In genomic region chr12:120197542-120197887, GRCh38 we compare ENCODE assay signal across 14 cellular contexts. TPM values are rescaled to one million over a fixed set of nuclear protein-coding genes. Genes with fewer than 3 reads are reported as not detected.
DNase-seq lines count a peak whose midpoint lies in the region; ATAC-seq and TF ChIP-seq lines count a peak whose summit lies in the region.
"Had no signal": no experiment of that assay in that cellular context is flagged by ENCODE, and none has a peak within 500 bp of the region (broad histone marks: within the 10 kb centered on the region; RNA-seq: fewer than 3 reads in every experiment).

No MANE protein-coding gene starts in this region.

- H3K27me3 Mint-ChIP-seq in activated naive CD4-positive, alpha-beta T cell treated with anti-CD3 and anti-CD28 coated beads, Interleukin-2, amount 50 U/mL, for 24 hours, result no peaks in the 10 kb centered on the region
- H3K27me3 Mint-ChIP-seq: activated naive CD8-positive, alpha-beta T cell treated with anti-CD3 and anti-CD28 coated beads, Interleukin-2, amount 10 ng/mL, durations not matched to agents 7 days and 5 days; memory B cell had no signal

- peak overlapping the region; percentile 98 for H3K4me3 Mint-ChIP-seq in activated naive CD4-positive, alpha-beta T cell treated with anti-CD3 and anti-CD28 coated beads, Interleukin-2, amount 50 U/mL, for 24 hours
- H3K4me3 Mint-ChIP-seq in stimulated activated effector memory CD8-positive, alpha-beta T cell treated with anti-CD3 and anti-CD28 coated beads, Interleukin-12 subunit alpha, Interleukin-12 subunit beta, amount 100 ng/mL, for 72 hours, result peak overlapping the region; percentile 92
- H3K4me3 Mint-ChIP-seq: memory B cell had no signal

- no peak for ATAC-seq in stimulated activated effector memory CD8-positive, alpha-beta T cell treated with anti-CD3 and anti-CD28 coated beads, Interleukin-12 subunit alpha, Interleukin-12 subunit beta, amount 100 ng/mL, for 72 hours
- no peak for ATAC-seq in mucosa of descending colon
- ATAC-seq: activated CD4-positive, CD25-positive, alpha-beta regulatory T cell treated with anti-CD3 and anti-CD28 coated beads, Interleukin-2, amount 50 U/mL, for 24 hours had no signal

- peaks cover 42% of the 10 kb centered on the region for H3K36me3 ChIP-seq in adipocyte (ENCODE audit: control insufficient read depth, insufficient read depth, low read length, severe bottlenecking)
- H3K36me3 ChIP-seq in mucosa of descending colon (ENCODE audit: low read depth), result peaks cover 13% of the 10 kb centered on the region
- H3K36me3 ChIP-seq: ovary had no signal

- H3K9me3 Mint-ChIP-seq in activated naive CD4-positive, alpha-beta T cell treated with anti-CD3 and anti-CD28 coated beads, Interleukin-2, amount 50 U/mL, for 24 hours, result no peaks in the 10 kb centered on the region
- H3K9me3 Mint-ChIP-seq in stimulated activated effector memory CD8-positive, alpha-beta T cell treated with anti-CD3 and anti-CD28 coated beads, Interleukin-12 subunit alpha, Interleukin-12 subunit beta, amount 100 ng/mL, for 72 hours, result no peaks in the 10 kb centered on the region
- H3K9me3 Mint-ChIP-seq: activated naive CD8-positive, alpha-beta T cell treated with anti-CD3 and anti-CD28 coated beads, Interleukin-2, amount 10 ng/mL, durations not matched to agents 7 days and 5 days; memory B cell had no signal

- peaks cover 41% of the 10 kb centered on the region for H3K36me3 Mint-ChIP-seq in activated naive CD4-positive, alpha-beta T cell treated with anti-CD3 and anti-CD28 coated beads, Interleukin-2, amount 50 U/mL, for 24 hours
- H3K36me3 Mint-ChIP-seq in stimulated activated effector memory CD8-positive, alpha-beta T cell treated with anti-CD3 and anti-CD28 coated beads, Interleukin-12 subunit alpha, Interleukin-12 subunit beta, amount 100 ng/mL, for 72 hours, result peaks cover 84% of the 10 kb centered on the region

- peaks cover 55% of the 10 kb centered on the region for H3K4me1 ChIP-seq in adipocyte (ENCODE audit: control insufficient read depth, insufficient read depth, low read length)
- H3K4me1 ChIP-seq in mucosa of descending colon (ENCODE audit: low read depth), result peaks cover 46% of the 10 kb centered on the region

- no peak for DNase-seq in activated naive CD4-positive, alpha-beta T cell treated with anti-CD3 and anti-CD28 coated beads, Interleukin-2, amount 50 U/mL, for 16 hours
- no peak for DNase-seq in NB4 (ENCODE audit: low read depth)
- no peak for DNase-seq in adipocyte (ENCODE audit: low read depth)
- DNase-seq in stimulated activated effector memory CD8-positive, alpha-beta T cell treated with anti-CD3 and anti-CD28 coated beads, Interleukin-12 subunit alpha, Interleukin-12 subunit beta, amount 100 ng/mL, for 72 hours (ENCODE audit: low spot score in 2 of 2), result no peak
- no peak for DNase-seq in HPDE6-E6E7 (ENCODE audit: extremely low spot score)
- DNase-seq in mucosa of descending colon, result no peak
- DNase-seq in HUDEP-2 (lab: John Stamatoyannopoulos, UW; ENCODE audit: unreplicated experiment in 76 of 76), result no peak
- DNase-seq: activated naive CD8-positive, alpha-beta T cell treated with anti-CD3 and anti-CD28 coated beads, Interleukin-2, amount 10 ng/mL, durations not matched to agents 7 days and 5 days; NCI-H1436 treated with DMSO at 0.1 percent for 48 hours; NCI-H524 treated with DMSO at 0.1 percent for 48 hours; ovary had no signal

- no peak for TF ChIP-seq POLR2A in NB4 (IDR thresholded peaks at IDR 0.05; ENCODE audit: extremely low read depth, insufficient read length)

- H3K9me3 ChIP-seq in adipocyte (ENCODE audit: control insufficient read depth, low read length) (no peaks in the 10 kb centered on the region), mucosa of descending colon (no peaks in the 10 kb centered on the region)
- H3K9me3 ChIP-seq: ovary had no signal

- H3K27me3 ChIP-seq in adipocyte (replicated peaks; ENCODE audit: control insufficient read depth, insufficient read depth, low read length), result no peaks in the 10 kb centered on the region
- H3K27me3 ChIP-seq: ovary had no signal

- no peak for TF ChIP-seq CTCF in NB4 (IDR thresholded peaks at IDR 0.05; ENCODE audit: low read depth, low read length)
- TF ChIP-seq CTCF in mucosa of descending colon (IDR thresholded peaks at IDR 0.05), result no peak

- intact Hi-C loops in mucosa of descending colon (cut with DNase I, micrococcal nuclease), result no loop called here

- H3K27ac Mint-ChIP-seq in activated naive CD4-positive, alpha-beta T cell treated with anti-CD3 and anti-CD28 coated beads, Interleukin-2, amount 50 U/mL, for 24 hours, result peak overlapping the region; percentile 65
- peak overlapping the region; percentile 100 for H3K27ac Mint-ChIP-seq in stimulated activated effector memory CD8-positive, alpha-beta T cell treated with anti-CD3 and anti-CD28 coated beads, Interleukin-12 subunit alpha, Interleukin-12 subunit beta, amount 100 ng/mL, for 72 hours
- H3K27ac Mint-ChIP-seq: memory B cell had no signal

- H3K4me3 ChIP-seq in NB4 (ENCODE audit: low read depth, low read length) (peak overlapping the region; percentile 49), adipocyte (ENCODE audit: low read length) (peak overlapping the region; percentile 99), mucosa of descending colon (no peak overlapping the region)
- H3K4me3 ChIP-seq: ovary had no signal

- peaks cover 48% of the 10 kb centered on the region for H3K4me1 Mint-ChIP-seq in activated naive CD4-positive, alpha-beta T cell treated with anti-CD3 and anti-CD28 coated beads, Interleukin-2, amount 50 U/mL, for 24 hours
- peaks cover 61% of the 10 kb centered on the region for H3K4me1 Mint-ChIP-seq in stimulated activated effector memory CD8-positive, alpha-beta T cell treated with anti-CD3 and anti-CD28 coated beads, Interleukin-12 subunit alpha, Interleukin-12 subunit beta, amount 100 ng/mL, for 72 hours

- peak overlapping the region; percentile 63 for H3K9ac ChIP-seq in adipocyte (ENCODE audit: low read length)

RNA-seq across cellular contexts. Expression of gene GCN1, which starts 3.0 kb away (rescaled TPM):
- total RNA-seq in mucosa of descending colon, result 100 to 1,000 TPM in 1 of 3 donors, 10 to 100 TPM in 2; 74.6 to 108 (median 76.7) TPM

RNA-seq across cellular contexts. Expression of gene RPLP0, which starts 3.4 kb away (rescaled TPM):
- total RNA-seq in mucosa of descending colon, result 1,000 to 10,000 TPM; 1,175 to 1,810 (median 1,602) TPM
